ENCODE assay signal across 13 cellular contexts in genomic region chr5:141778211-141778610, GRCh38.
A peak's percentile ranks its signal among the peaks of the same experiment; 100 is the strongest.
DNase-seq lines count a peak whose midpoint lies in the region; ATAC-seq, FAIRE-seq and TF ChIP-seq lines count a peak whose summit lies in the region.
"Had no signal": no experiment of that assay in that cellular context is flagged by ENCODE, and none has a peak within 500 bp of the region (broad histone marks: within the 10 kb centered on the region; RNA-seq: fewer than 3 reads in every experiment).

No MANE protein-coding gene starts in this region.

- WGBS in GM12878 (ENCODE audit: insufficient coverage, insufficient replicate concordance, low lambda C conversion rate, missing lambda C conversion rate), result 10% methylated on average over 11 of the region's 11 CpGs
- no CpG with 5 or more reads among the region's 11 CpGs for WGBS in mesendoderm (ENCODE audit: extremely low coverage, insufficient coverage, low lambda C conversion rate)

- SMC1A ChIA-PET in GM12878 (lab: Charles Lee; ENCODE audit: uncharacterized antibody, unreplicated experiment), result no interaction called here

- H2AK5ac ChIP-seq in mesendoderm (ENCODE audit: low read length), result no peak overlapping the region

- no peaks in the 10 kb centered on the region for H3K79me2 ChIP-seq in GM12878 (ENCODE audit: control insufficient read depth, insufficient read depth, low read length)
- no peaks in the 10 kb centered on the region for H3K79me2 ChIP-seq in mesendoderm (ENCODE audit: control insufficient read depth, insufficient read depth, low read length)

- in situ Hi-C loops in GM12878 (cut with MboI), result no loop called here

- H3K79me1 ChIP-seq in mesendoderm (ENCODE audit: low read length), result no peaks in the 10 kb centered on the region

- POLR2A ChIA-PET in GM12878 (lab: Charles Lee), result no interaction called here

- no peak for TF ChIP-seq EP300 in GM12878 (IDR thresholded peaks at IDR 0.05; ENCODE audit: borderline replicate concordance in 1 of 2, control insufficient read depth in 1 of 2, low read depth in 2 of 2, low read length in 2 of 2)

- H3K4me3 ChIP-seq in BE2C (ENCODE audit: low read depth, low read length) (no peak overlapping the region), GM12878 (no peak overlapping the region), mesendoderm (ENCODE audit: low read length) (no peak overlapping the region)

- H4K20me1 ChIP-seq in GM12878 (ENCODE audit: control insufficient read depth, insufficient read depth), result no peaks in the 10 kb centered on the region

- no peaks in the 10 kb centered on the region for H3K9me3 ChIP-seq in BE2C
- no peaks in the 10 kb centered on the region for H3K9me3 ChIP-seq in GM12878 (replicated peaks; ENCODE audit: control insufficient read depth, insufficient read depth, low read length)

- intact Hi-C loops in GM12878 (cut with micrococcal nuclease; ENCODE audit: unreplicated experiment), result no loop called here

- TF ChIP-seq CTCF in BE2C (IDR thresholded peaks at IDR 0.05; ENCODE audit: low read depth, low read length) (no peak), GM12878 (IDR thresholded peaks at IDR 0.05 in 2 of 3, conservative IDR thresholded peaks at IDR 0.05 in 1 of 3; ENCODE audit: control insufficient read depth in 2 of 3, extremely low read depth in 1 of 3, insufficient read depth in 1 of 3, low read depth in 3 of 3, low read length in 3 of 3) (no peak)

- H3K4me2 ChIP-seq in GM12878 (ENCODE audit: control insufficient read depth, insufficient read depth) (no peak overlapping the region), mesendoderm (ENCODE audit: low read length) (no peak overlapping the region)

- H4K5ac ChIP-seq in mesendoderm (ENCODE audit: low read length), result no peak overlapping the region

- no peak overlapping the region for H3K4ac ChIP-seq in mesendoderm (ENCODE audit: low read depth, low read length)

- H2AFZ ChIP-seq in GM12878 (ENCODE audit: control insufficient read depth, low read depth, low read length), result no peak overlapping the region

- H3K9ac ChIP-seq in GM12878 (ENCODE audit: control insufficient read depth, insufficient read depth, low read length) (no peak overlapping the region), mesendoderm (ENCODE audit: low read length) (no peak overlapping the region)

- H3K4me1 ChIP-seq in BE2C (peaks cover 30% of the 10 kb centered on the region), GM12878 (ENCODE audit: control insufficient read depth, insufficient read depth, low read length) (no peaks in the 10 kb centered on the region), mesendoderm (ENCODE audit: control insufficient read depth, low read depth, low read length) (no peaks in the 10 kb centered on the region)

- no TSS peak for BruUV-seq in GM12878 (replicated peaks; lab: Mats Ljungman, UMichigan)

- H3K36me3 ChIP-seq in BE2C (no peaks in the 10 kb centered on the region), GM12878 (ENCODE audit: control insufficient read depth in 2 of 2, insufficient read depth in 2 of 2, low read length in 1 of 2) (no peaks in the 10 kb centered on the region), mesendoderm (ENCODE audit: control insufficient read depth, insufficient read depth, low read length) (no peaks in the 10 kb centered on the region)

- H3K27ac ChIP-seq in GM12878 (ENCODE audit: control insufficient read depth, insufficient read depth) (no peak overlapping the region), mesendoderm (ENCODE audit: low read depth, low read length) (no peak overlapping the region)

- no peak overlapping the region for H3K18ac ChIP-seq in mesendoderm (ENCODE audit: low read length)

- no peak for TF ChIP-seq RAD21 in GM12878 (IDR thresholded peaks at IDR 0.05; ENCODE audit: insufficient read depth, low read depth, low read length)

- no peak overlapping the region for H2BK15ac ChIP-seq in mesendoderm (replicated peaks; ENCODE audit: low read depth)

- ATAC-seq in GM12878, result no peak
- ATAC-seq: activated T-cell treated with anti-CD3 and anti-CD28 coated beads, Interleukin-2, amount 50 U/mL, for 4 hours had no signal

- DNase-seq in BE2C, result peak; percentile 73
- peak; percentile 65 for DNase-seq in HT1080 (ENCODE audit: low read depth)
- DNase-seq in GM12878 (ENCODE audit: low read depth, low spot score), result no peak
- DNase-seq in mesendoderm, result peak; percentile 58
- no peak for DNase-seq in GM19239 (ENCODE audit: insufficient read length, low spot score)
- no peak for DNase-seq in activated T-cell treated with anti-CD3 and anti-CD28 coated beads, Interleukin-2, amount 50 U/mL, for 1 hour
- no peak for DNase-seq in NCI-H69 (lab: John Stamatoyannopoulos, UW)
- DNase-seq in NCI-H2107 treated with DMSO at 0.1 percent for 48 hours (lab: John Stamatoyannopoulos, UW; ENCODE audit: unreplicated experiment), result no peak
- DNase-seq: activated T-cell treated with anti-CD3 and anti-CD28 coated beads, Interleukin-2, amount 50 U/mL, for 4 hours; DND-41; immature natural killer cell; NCI-H1092 treated with DMSO at 0.1 percent for 48 hours; T-helper 1 cell had no signal

- TF ChIP-seq POLR2A in GM12878 (IDR thresholded peaks at IDR 0.05; ENCODE audit: low read depth, low read length), result no peak

- no peaks in the 10 kb centered on the region for H3K27me3 ChIP-seq in BE2C
- H3K27me3 ChIP-seq in GM12878 (replicated peaks in 1 of 2; ENCODE audit: control insufficient read depth in 2 of 2, insufficient read depth in 2 of 2, low read length in 1 of 2), result peaks cover 0 to 2% of the 10 kb centered on the region in 2 experiments; a peak in 2 of 4 replicates
- no peaks in the 10 kb centered on the region for H3K27me3 ChIP-seq in mesendoderm (ENCODE audit: insufficient read depth, low read length, poor library complexity)

- no peak overlapping the region for H4K8ac ChIP-seq in mesendoderm (ENCODE audit: low read depth, low read length)

- FAIRE-seq in GM12878 (lab: Jason Lieb, UNC), result no peak
- FAIRE-seq in GM19239 (lab: Jason Lieb, UNC), result no peak

- RAD21 ChIA-PET in GM12878 (lab: Charles Lee; ENCODE audit: unreplicated experiment), result no interaction called here

- H3K56ac ChIP-seq in mesendoderm (ENCODE audit: low read length), result no peak overlapping the region

- H3K23ac ChIP-seq in mesendoderm (ENCODE audit: low read length), result no peak overlapping the region

- no peak overlapping the region for H2BK120ac ChIP-seq in mesendoderm (ENCODE audit: low read depth, low read length)

- CTCF ChIA-PET in GM12878 (lab: Yijun Ruan, JAX), result no interaction called here

- no peak overlapping the region for H2BK5ac ChIP-seq in mesendoderm (ENCODE audit: low read length)

TF ChIP-seq in GM12878, 131 proteins besides CTCF, POLR2A, EP300 and RAD21:
- no peak for TF ChIP-seq CBFB (IDR thresholded peaks at IDR 0.05; ENCODE audit: low read depth)
- no peak for TF ChIP-seq ATF2 (IDR thresholded peaks at IDR 0.05; ENCODE audit: low read length)
- no peak for TF ChIP-seq CUX1 (IDR thresholded peaks at IDR 0.05; ENCODE audit: insufficient replicate concordance, low read depth, low read length)
- peak; percentile 27 to 43; a peak in 1 of 4 replicates for TF ChIP-seq BHLHE40 (IDR thresholded peaks at IDR 0.05; ENCODE audit: borderline replicate concordance in 1 of 2, low read depth in 2 of 2, low read length in 1 of 2)

Comparison
In these comparisons a context has a peak if more than half of its experiments do, and no peak if none do; other contexts are left out.
1. DNase-seq: peak in BE2C (single experiment), HT1080 (single experiment) and mesendoderm (single experiment); none in GM12878 (single experiment), GM19239 (single experiment), activated T-cell treated with anti-CD3 and anti-CD28 coated beads, Interleukin-2, amount 50 U/mL, for 1 hour (single experiment), NCI-H69 (single experiment) and NCI-H2107 treated with DMSO at 0.1 percent for 48 hours (single experiment).